8 cellular contexts compared by ENCODE assay signal in the genomic region with DNA sequence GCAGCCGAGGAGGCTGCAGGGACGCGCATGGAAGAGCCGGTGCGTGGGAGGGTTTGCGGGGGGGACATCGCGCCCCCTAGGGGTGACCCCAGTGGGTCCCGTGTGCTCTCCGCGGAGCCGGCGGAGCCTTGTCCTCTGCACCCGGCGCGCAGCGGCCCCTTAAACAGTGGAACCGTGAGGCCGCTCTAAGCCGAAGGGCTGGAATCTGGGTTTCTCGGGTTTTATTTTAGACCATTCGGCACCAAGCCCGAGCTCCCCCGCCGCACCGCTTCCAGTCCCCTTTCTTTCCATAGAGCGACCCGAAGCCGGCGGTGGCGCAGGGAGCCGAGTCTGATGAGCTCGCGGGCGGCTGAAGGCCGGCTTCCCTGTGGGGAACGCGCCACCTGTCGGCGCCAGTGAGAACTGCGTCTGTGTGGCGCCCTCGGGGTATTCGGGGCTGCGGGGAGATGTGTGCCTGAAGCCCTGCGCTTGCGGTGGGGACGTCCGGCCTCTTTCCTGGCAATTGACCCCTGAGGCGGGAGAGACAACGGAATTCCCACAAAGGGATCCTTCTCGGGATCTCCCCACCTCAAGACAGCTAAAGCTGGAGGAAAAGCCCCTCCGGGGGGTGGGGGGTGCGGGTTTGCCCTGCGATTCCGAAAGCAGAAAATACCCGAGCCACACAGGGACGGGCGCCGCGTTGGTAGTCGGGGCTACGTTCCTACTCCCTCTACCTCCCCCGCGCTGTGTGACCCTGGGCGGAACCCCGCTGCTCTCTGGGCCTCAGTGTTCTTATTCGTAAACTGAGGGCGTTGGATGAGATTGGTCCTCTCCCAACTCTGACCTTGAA. TPM values are rescaled to one million over a fixed set of nuclear protein-coding genes. Genes with fewer than 3 reads are reported as not detected.
DNase-seq lines count a peak whose midpoint lies in the region; ATAC-seq lines count a peak whose summit lies in the region.

No MANE protein-coding gene starts in this region.

- DNase-seq in NCI-H524 (lab: John Stamatoyannopoulos, UW) = peak; percentile 56 to 81
- no peak for DNase-seq in NCI-H524 treated with DMSO at 0.1 percent for 48 hours (lab: John Stamatoyannopoulos, UW)
- DNase-seq in NCI-H2081 treated with DMSO at 0.1 percent for 48 hours (lab: John Stamatoyannopoulos, UW) = peak; percentile 1
- DNase-seq in activated CD4-positive, CD25-positive, alpha-beta regulatory T cell treated with anti-CD3 and anti-CD28 coated beads, Interleukin-2, amount 50 U/mL, for 72 hours = peak; percentile 86
- DNase-seq in cerebellar cortex (ENCODE audit: low spot score) = peak; percentile 58
- DNase-seq in left lobe of liver (ENCODE audit: low spot score) = peak; percentile 81
- peak; percentile 68 for DNase-seq in stimulated activated CD4-positive, alpha-beta T cell treated with anti-CD3 and anti-CD28 coated beads, Interleukin-2, amount 100 ng/mL, for 4 hours (ENCODE audit: low read depth)

- ATAC-seq in HG02943 (IDR thresholded peaks at IDR 0.05; ENCODE audit: low read depth, unreplicated experiment) (peak; percentile 87), left lobe of liver (peak; percentile 97)

RNA-seq across cellular contexts. Expression of a gene that starts 8.2 kb away (rescaled TPM):
- not detected for total RNA-seq in left lobe of liver
